In the genomic region with DNA sequence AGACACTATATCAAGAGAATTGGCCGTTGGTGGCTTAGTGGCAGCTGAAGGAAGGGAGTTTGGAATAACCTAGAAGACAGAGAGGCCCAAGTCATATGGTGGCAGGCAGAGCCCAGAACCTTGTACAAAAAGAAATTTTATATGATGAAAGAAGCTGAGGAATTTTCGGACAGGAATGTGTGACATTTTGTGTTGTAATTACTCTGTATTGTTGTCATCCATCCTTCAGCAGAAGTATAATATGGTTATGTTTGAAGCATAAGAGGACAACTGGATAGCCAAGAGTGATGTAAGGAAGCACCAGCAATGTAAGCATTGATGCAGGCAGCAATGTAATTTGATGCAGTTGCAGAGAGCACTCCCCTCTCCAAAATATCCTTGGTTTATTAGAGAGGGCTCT, we compare ENCODE assay signal across 22 cellular contexts. TPM values are rescaled to one million over a fixed set of nuclear protein-coding genes. Genes with fewer than 3 reads are reported as not detected.
DNase-seq lines count a peak whose midpoint lies in the region; ATAC-seq lines count a peak whose summit lies in the region.
"Had no signal": no experiment of that assay in that cellular context is flagged by ENCODE, and none has a peak within 500 bp of the region (broad histone marks: within the 10 kb centered on the region; RNA-seq: fewer than 3 reads in every experiment).

No MANE protein-coding gene starts in this region.

- intact Hi-C loops in activated T-helper 2 cell treated with anti-CD3 and anti-CD28 coated beads, Interferon-gamma antibody, Interleukin-2, Interleukin-4, amounts not matched to agents 10 μg/mL and 5 μg/mL and 100 μg/mL, durations not matched to agents 14 hours and 24 hours and 36 hours (cut with micrococcal nuclease): loop anchor here (2.0 to 5.0 kb wide), 2 partner anchors 21 to 33 kb away; no protein-coding TSS in a partner anchor
- intact Hi-C loops in aorta (cut with DNase I): no loop called here

- no peaks in the 10 kb centered on the region for H3K36me3 Mint-ChIP-seq in stimulated activated naive CD8-positive, alpha-beta T cell treated with anti-CD3 and anti-CD28 coated beads, Interleukin-15, Interleukin-2, amounts not matched to agents 100 ng/mL and 50 ng/mL, for 24 hours (ENCODE audit: low read depth)
- no peaks in the 10 kb centered on the region for H3K36me3 Mint-ChIP-seq in activated T-helper 2 cell treated with anti-CD3 and anti-CD28 coated beads, Interferon-gamma antibody, Interleukin-2, Interleukin-4, amounts not matched to agents 10 μg/mL and 5 μg/mL and 100 μg/mL, durations not matched to agents 14 hours and 24 hours and 36 hours (ENCODE audit: low read depth)
- H3K36me3 Mint-ChIP-seq: naive B cell had no signal

- H3K4me3 Mint-ChIP-seq in stimulated activated naive CD8-positive, alpha-beta T cell treated with anti-CD3 and anti-CD28 coated beads, Interleukin-15, Interleukin-2, amounts not matched to agents 100 ng/mL and 50 ng/mL, for 24 hours: no peak overlapping the region
- H3K4me3 Mint-ChIP-seq in activated T-helper 2 cell treated with anti-CD3 and anti-CD28 coated beads, Interferon-gamma antibody, Interleukin-2, Interleukin-4, amounts not matched to agents 10 μg/mL and 5 μg/mL and 100 μg/mL, durations not matched to agents 14 hours and 24 hours and 36 hours (ENCODE audit: low read depth): no peak overlapping the region
- peak overlapping the region; percentile 7 for H3K4me3 Mint-ChIP-seq in stimulated activated naive CD8-positive, alpha-beta T cell treated with anti-CD3 and anti-CD28 coated beads, Interleukin-15, amount 100 ng/mL, for 72 hours
- H3K4me3 Mint-ChIP-seq: endodermal cell, naive B cell had no signal

- peaks cover 18% of the 10 kb centered on the region for H3K4me1 Mint-ChIP-seq in stimulated activated naive CD8-positive, alpha-beta T cell treated with anti-CD3 and anti-CD28 coated beads, Interleukin-15, Interleukin-2, amounts not matched to agents 100 ng/mL and 50 ng/mL, for 24 hours (ENCODE audit: low read depth)
- H3K4me1 Mint-ChIP-seq in activated T-helper 2 cell treated with anti-CD3 and anti-CD28 coated beads, Interferon-gamma antibody, Interleukin-2, Interleukin-4, amounts not matched to agents 10 μg/mL and 5 μg/mL and 100 μg/mL, durations not matched to agents 14 hours and 24 hours and 36 hours (ENCODE audit: low read depth): peaks cover 22% of the 10 kb centered on the region
- H3K4me1 Mint-ChIP-seq in stimulated activated naive CD8-positive, alpha-beta T cell treated with anti-CD3 and anti-CD28 coated beads, Interleukin-15, amount 100 ng/mL, for 72 hours: peaks cover 14% of the 10 kb centered on the region

- no peaks in the 10 kb centered on the region for H3K4me1 ChIP-seq in aorta (ENCODE audit: control insufficient read depth in 1 of 2, insufficient read depth in 2 of 2, low read length in 2 of 2)
- H3K4me1 ChIP-seq: adrenal gland, gastrocnemius medialis had no signal

- H3K36me3 ChIP-seq in aorta (ENCODE audit: control insufficient read depth in 1 of 2, insufficient read depth in 2 of 2, low read length in 1 of 2): no peaks in the 10 kb centered on the region
- H3K36me3 ChIP-seq: adrenal gland, gastrocnemius medialis had no signal

- H3K27me3 Mint-ChIP-seq in stimulated activated naive CD8-positive, alpha-beta T cell treated with anti-CD3 and anti-CD28 coated beads, Interleukin-15, Interleukin-2, amounts not matched to agents 100 ng/mL and 50 ng/mL, for 24 hours: peaks cover 17% of the 10 kb centered on the region
- no peaks in the 10 kb centered on the region for H3K27me3 Mint-ChIP-seq in activated T-helper 2 cell treated with anti-CD3 and anti-CD28 coated beads, Interferon-gamma antibody, Interleukin-2, Interleukin-4, amounts not matched to agents 10 μg/mL and 5 μg/mL and 100 μg/mL, durations not matched to agents 14 hours and 24 hours and 36 hours (ENCODE audit: low read depth)
- H3K27me3 Mint-ChIP-seq in stimulated activated naive CD8-positive, alpha-beta T cell treated with anti-CD3 and anti-CD28 coated beads, Interleukin-15, amount 100 ng/mL, for 72 hours: peaks cover 20% of the 10 kb centered on the region

- no peak for DNase-seq in stimulated activated naive CD8-positive, alpha-beta T cell treated with anti-CD3 and anti-CD28 coated beads, Interleukin-15, Interleukin-2, amounts not matched to agents 100 U/mL and 50 U/mL, for 24 hours
- DNase-seq in activated T-helper 2 cell treated with anti-CD3 and anti-CD28 coated beads, Interferon-gamma antibody, Interleukin-2, Interleukin-4, amounts not matched to agents 10 μg/mL and 5 μg/mL and 100 μg/mL, durations not matched to agents 14 hours and 24 hours and 36 hours (ENCODE audit: low spot score): no peak
- DNase-seq in fibroblast of peridontal ligament (ENCODE audit: extremely low read depth) (peak; percentile 42), ecto neural progenitor cell (ENCODE audit: low spot score) (no peak), aorta (no peak)
- DNase-seq in stimulated activated naive CD8-positive, alpha-beta T cell treated with anti-CD3 and anti-CD28 coated beads, Interleukin-15, amount 100 ng/mL, for 72 hours: no peak
- DNase-seq: activated T-cell treated with anti-CD3 and anti-CD28 coated beads, Interleukin-2, amount 50 U/mL, for 48 hours; adrenal gland; endodermal cell; NCI-H1092 treated with DMSO at 0.1 percent for 48 hours; NCI-H2107; NCI-H526 treated with DMSO at 0.1 percent for 48 hours; PC-9; posterior cingulate gyrus; stimulated activated CD4-positive, alpha-beta T cell treated with anti-CD3 and anti-CD28 coated beads, Interleukin-4, amount 100 ng/mL, for 4 hours; stimulated activated CD8-positive, alpha-beta memory T cell treated with anti-CD3 and anti-CD28 coated beads, Interleukin-4, amount 100 ng/mL, for 48 hours had no signal

- no peak overlapping the region for H3K27ac ChIP-seq in aorta (ENCODE audit: low read depth in 1 of 2, low read length in 2 of 2)
- H3K27ac ChIP-seq: gastrocnemius medialis, HL-60, PC-9 had no signal

- 87 to 89% methylated on average over 2 of the region's 2 CpGs for WGBS in aorta, 2 donors

- peak overlapping the region; percentile 77 for H3K27ac Mint-ChIP-seq in stimulated activated naive CD8-positive, alpha-beta T cell treated with anti-CD3 and anti-CD28 coated beads, Interleukin-15, Interleukin-2, amounts not matched to agents 100 ng/mL and 50 ng/mL, for 24 hours
- peak overlapping the region; percentile 19 for H3K27ac Mint-ChIP-seq in activated T-helper 2 cell treated with anti-CD3 and anti-CD28 coated beads, Interferon-gamma antibody, Interleukin-2, Interleukin-4, amounts not matched to agents 10 μg/mL and 5 μg/mL and 100 μg/mL, durations not matched to agents 14 hours and 24 hours and 36 hours
- peak overlapping the region; percentile 4 to 95 for H3K27ac Mint-ChIP-seq in stimulated activated naive CD8-positive, alpha-beta T cell treated with anti-CD3 and anti-CD28 coated beads, Interleukin-15, amount 100 ng/mL, for 72 hours
- H3K27ac Mint-ChIP-seq: endodermal cell had no signal

- H3K9me3 Mint-ChIP-seq in stimulated activated naive CD8-positive, alpha-beta T cell treated with anti-CD3 and anti-CD28 coated beads, Interleukin-15, Interleukin-2, amounts not matched to agents 100 ng/mL and 50 ng/mL, for 24 hours: peaks cover 3% of the 10 kb centered on the region
- H3K9me3 Mint-ChIP-seq in activated T-helper 2 cell treated with anti-CD3 and anti-CD28 coated beads, Interferon-gamma antibody, Interleukin-2, Interleukin-4, amounts not matched to agents 10 μg/mL and 5 μg/mL and 100 μg/mL, durations not matched to agents 14 hours and 24 hours and 36 hours: no peaks in the 10 kb centered on the region
- no peaks in the 10 kb centered on the region for H3K9me3 Mint-ChIP-seq in stimulated activated naive CD8-positive, alpha-beta T cell treated with anti-CD3 and anti-CD28 coated beads, Interleukin-15, amount 100 ng/mL, for 72 hours
- H3K9me3 Mint-ChIP-seq: endodermal cell, naive B cell had no signal

- H3K27me3 ChIP-seq in aorta (ENCODE audit: control insufficient read depth in 1 of 2, insufficient read depth in 2 of 2, low read length in 1 of 2): no peaks in the 10 kb centered on the region
- H3K27me3 ChIP-seq: adrenal gland, gastrocnemius medialis had no signal

- H3K9me3 ChIP-seq in aorta (ENCODE audit: control insufficient read depth, low read length): no peaks in the 10 kb centered on the region
- H3K9me3 ChIP-seq: adrenal gland, gastrocnemius medialis had no signal

- ATAC-seq in stimulated activated naive CD8-positive, alpha-beta T cell treated with anti-CD3 and anti-CD28 coated beads, Interleukin-15, Interleukin-2, amounts not matched to agents 100 U/mL and 50 U/mL, for 24 hours: no peak
- ATAC-seq in stimulated activated naive CD8-positive, alpha-beta T cell treated with anti-CD3 and anti-CD28 coated beads, Interleukin-15, amount 100 ng/mL, for 72 hours: peak; percentile 35
- no peak for ATAC-seq in GM21423 (IDR thresholded peaks at IDR 0.05; ENCODE audit: unreplicated experiment)
- no peak for ATAC-seq in aorta (ENCODE audit: low FRiP score)

- no peak overlapping the region for H3K4me3 ChIP-seq in aorta (ENCODE audit: low read length in 2 of 2)
- H3K4me3 ChIP-seq: adrenal gland, gastrocnemius medialis, PC-9, skin epidermis had no signal

RNA-seq across cellular contexts. Expression of a gene that starts 19.1 kb away (rescaled TPM):
- total RNA-seq in activated T-helper 2 cell treated with anti-CD3 and anti-CD28 coated beads, Interferon-gamma antibody, Interleukin-2, Interleukin-4, amounts not matched to agents 10 μg/mL and 5 μg/mL and 100 μg/mL, durations not matched to agents 14 hours and 24 hours and 36 hours: 31.5 and 36.4 TPM in 2 replicates
- total RNA-seq in aorta: 10 to 100 TPM; 86.8 to 93.8 TPM
- 10 to 100 TPM; 43.3 to 49.0 TPM for polyA plus RNA-seq in aorta

Comparison
In these comparisons a context has a peak if more than half of its experiments do, and no peak if none do; other contexts are left out.
1. H3K4me3 Mint-ChIP-seq: peak in stimulated activated naive CD8-positive, alpha-beta T cell treated with anti-CD3 and anti-CD28 coated beads, Interleukin-15, amount 100 ng/mL, for 72 hours (2 of 2); none in stimulated activated naive CD8-positive, alpha-beta T cell treated with anti-CD3 and anti-CD28 coated beads, Interleukin-15, Interleukin-2, amounts not matched to agents 100 ng/mL and 50 ng/mL, for 24 hours (single experiment) and activated T-helper 2 cell treated with anti-CD3 and anti-CD28 coated beads, Interferon-gamma antibody, Interleukin-2, Interleukin-4, amounts not matched to agents 10 μg/mL and 5 μg/mL and 100 μg/mL, durations not matched to agents 14 hours and 24 hours and 36 hours (single experiment).
2. H3K27ac Mint-ChIP-seq: peak in every context shown above with its lines; median percentile 77 in stimulated activated naive CD8-positive, alpha-beta T cell treated with anti-CD3 and anti-CD28 coated beads, Interleukin-15, Interleukin-2, amounts not matched to agents 100 ng/mL and 50 ng/mL, for 24 hours; 50 in stimulated activated naive CD8-positive, alpha-beta T cell treated with anti-CD3 and anti-CD28 coated beads, Interleukin-15, amount 100 ng/mL, for 72 hours; 19 in activated T-helper 2 cell treated with anti-CD3 and anti-CD28 coated beads, Interferon-gamma antibody, Interleukin-2, Interleukin-4, amounts not matched to agents 10 μg/mL and 5 μg/mL and 100 μg/mL, durations not matched to agents 14 hours and 24 hours and 36 hours.